In the genomic region with DNA sequence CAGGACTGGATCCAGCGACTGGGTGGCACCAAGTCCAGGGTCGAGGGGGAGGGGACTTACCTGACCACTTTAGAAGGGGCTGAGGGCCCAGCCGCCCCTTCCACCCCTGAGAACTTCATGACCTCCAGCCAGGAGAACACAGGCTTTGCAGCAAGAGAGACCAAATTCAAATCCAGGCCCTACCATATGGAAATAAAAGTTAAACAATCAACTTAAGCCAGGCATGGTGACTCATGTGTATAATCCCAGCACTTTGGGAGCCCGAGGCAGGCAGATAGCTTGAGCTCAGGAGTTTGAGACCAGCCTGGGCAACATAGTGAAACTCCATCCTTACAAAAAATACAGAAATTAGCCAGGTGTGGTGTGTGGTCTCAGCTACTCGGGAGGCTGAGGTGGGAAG, we compare ENCODE assay signal across 2 cellular contexts.
TF ChIP-seq lines count a peak whose summit lies in the region.

No MANE protein-coding gene starts in this region.

TF ChIP-seq in SK-N-SH, 30 proteins besides CTCF, POLR2A, EP300 and RAD21 (continued from another document):
- TF ChIP-seq TEAD4 (IDR thresholded peaks at IDR 0.05; ENCODE audit: borderline replicate concordance, insufficient read depth) = no peak
TF ChIP-seq in SK-N-SH: peak in this region for 1.

TF ChIP-seq in SK-N-SH treated with all-trans-retinoic acid at 6 μM for 48 hours, 23 proteins besides CTCF, POLR2A, EP300 and RAD21 (continued from another document):
- TF ChIP-seq, protein P1, sequence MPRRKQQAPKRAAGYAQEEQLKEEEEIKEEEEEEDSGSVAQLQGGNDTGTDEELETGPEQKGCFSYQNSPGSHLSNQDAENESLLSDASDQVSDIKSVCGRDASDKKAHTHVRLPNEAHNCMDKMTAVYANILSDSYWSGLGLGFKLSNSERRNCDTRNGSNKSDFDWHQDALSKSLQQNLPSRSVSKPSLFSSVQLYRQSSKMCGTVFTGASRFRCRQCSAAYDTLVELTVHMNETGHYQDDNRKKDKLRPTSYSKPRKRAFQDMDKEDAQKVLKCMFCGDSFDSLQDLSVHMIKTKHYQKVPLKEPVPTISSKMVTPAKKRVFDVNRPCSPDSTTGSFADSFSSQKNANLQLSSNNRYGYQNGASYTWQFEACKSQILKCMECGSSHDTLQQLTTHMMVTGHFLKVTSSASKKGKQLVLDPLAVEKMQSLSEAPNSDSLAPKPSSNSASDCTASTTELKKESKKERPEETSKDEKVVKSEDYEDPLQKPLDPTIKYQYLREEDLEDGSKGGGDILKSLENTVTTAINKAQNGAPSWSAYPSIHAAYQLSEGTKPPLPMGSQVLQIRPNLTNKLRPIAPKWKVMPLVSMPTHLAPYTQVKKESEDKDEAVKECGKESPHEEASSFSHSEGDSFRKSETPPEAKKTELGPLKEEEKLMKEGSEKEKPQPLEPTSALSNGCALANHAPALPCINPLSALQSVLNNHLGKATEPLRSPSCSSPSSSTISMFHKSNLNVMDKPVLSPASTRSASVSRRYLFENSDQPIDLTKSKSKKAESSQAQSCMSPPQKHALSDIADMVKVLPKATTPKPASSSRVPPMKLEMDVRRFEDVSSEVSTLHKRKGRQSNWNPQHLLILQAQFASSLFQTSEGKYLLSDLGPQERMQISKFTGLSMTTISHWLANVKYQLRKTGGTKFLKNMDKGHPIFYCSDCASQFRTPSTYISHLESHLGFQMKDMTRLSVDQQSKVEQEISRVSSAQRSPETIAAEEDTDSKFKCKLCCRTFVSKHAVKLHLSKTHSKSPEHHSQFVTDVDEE (CRISPR knock-in tag; IDR thresholded peaks at IDR 0.05) = no peak
- no peak for TF ChIP-seq ESRRG (CRISPR knock-in tag; IDR thresholded peaks at IDR 0.05)
- TF ChIP-seq CSDC2 (CRISPR knock-in tag; IDR thresholded peaks at IDR 0.05) = no peak
- no peak for TF ChIP-seq OSR1 (CRISPR knock-in tag; IDR thresholded peaks at IDR 0.05)
- no peak for TF ChIP-seq GLIS3 (CRISPR knock-in tag; IDR thresholded peaks at IDR 0.05)
- no peak for TF ChIP-seq RARB (CRISPR knock-in tag; IDR thresholded peaks at IDR 0.05)
- TF ChIP-seq PATZ1 (CRISPR knock-in tag; IDR thresholded peaks at IDR 0.05; ENCODE audit: borderline replicate concordance) = no peak
- no peak for TF ChIP-seq TOX (CRISPR knock-in tag; IDR thresholded peaks at IDR 0.05; ENCODE audit: borderline replicate concordance)
- no peak for TF ChIP-seq PPARA (CRISPR knock-in tag; IDR thresholded peaks at IDR 0.05; ENCODE audit: borderline replicate concordance)
- no peak for TF ChIP-seq TCF4 (CRISPR knock-in tag; IDR thresholded peaks at IDR 0.05; ENCODE audit: borderline replicate concordance)
- TF ChIP-seq ZC3H10 (CRISPR knock-in tag; IDR thresholded peaks at IDR 0.05) = no peak
